Comparison of ENCODE assay signal across 1 cellular context in genomic region chr16:57372372-57373116, GRCh38.
TF ChIP-seq lines count a peak whose summit lies in the region.

Gene CX3CL1 (plus strand): TSS chr16:57372490. CDS start chr16:57372569, 79 bp downstream.

TF ChIP-seq in HepG2, 621 proteins besides CTCF, POLR2A, EP300 and RAD21 (continued from another document and continues in another):
- TF ChIP-seq NR0B2 (CRISPR knock-in tag; IDR thresholded peaks at IDR 0.05) (no peak), TEAD3 (CRISPR knock-in tag; optimal IDR thresholded peaks at IDR 0.05; ENCODE audit: borderline replicate concordance) (peak; percentile 68), ZFP41 (CRISPR knock-in tag; IDR thresholded peaks at IDR 0.05; ENCODE audit: borderline replicate concordance) (no peak; the same call in 1 of the 2 replicates), SMAD3 (CRISPR knock-in tag; IDR thresholded peaks at IDR 0.05) (peak; percentile 98; the same call in 1 of the 2 replicates), EZH2 (conservative IDR thresholded peaks at IDR 0.05; ENCODE audit: low read depth, low read length) (no peak), SMAD1 (CRISPR knock-in tag; IDR thresholded peaks at IDR 0.05; ENCODE audit: borderline replicate concordance, low read depth) (0 out of 2 replicates have a peak, but pooled peaks have one; percentile 23), CHD2 (IDR thresholded peaks at IDR 0.05; ENCODE audit: low read depth, low read length) (peak; percentile 67; the same call in 1 of the 2 replicates), RFXANK (CRISPR knock-in tag; IDR thresholded peaks at IDR 0.05) (no peak), PRDM10 (CRISPR knock-in tag; IDR thresholded peaks at IDR 0.05; ENCODE audit: low read depth) (peak; percentile 49; the same call in 1 of the 2 replicates), MNT (IDR thresholded peaks at IDR 0.05) (no peak), RXRA (CRISPR knock-in tag; IDR thresholded peaks at IDR 0.05) (peak; percentile 3), MTERF4 (CRISPR knock-in tag; IDR thresholded peaks at IDR 0.05) (peak; percentile 80), PLRG1 (conservative IDR thresholded peaks at IDR 0.05) (no peak), AHDC1 (CRISPR knock-in tag; IDR thresholded peaks at IDR 0.05; ENCODE audit: borderline replicate concordance) (no peak; the same call in 1 of the 2 replicates), STAT6 (CRISPR knock-in tag; IDR thresholded peaks at IDR 0.05; ENCODE audit: borderline replicate concordance) (peak; percentile 65), SNRNP70 (IDR thresholded peaks at IDR 0.05; ENCODE audit: low read depth, low read length) (no peak), MZF1 (CRISPR knock-in tag; IDR thresholded peaks at IDR 0.05; ENCODE audit: borderline replicate concordance) (no peak), POLR2AphosphoS2 (IDR thresholded peaks at IDR 0.05; ENCODE audit: low read depth, low read length) (peak; percentile 55; the same call in 1 of the 2 replicates), ZNF343 (CRISPR knock-in tag; IDR thresholded peaks at IDR 0.05) (peak; percentile 99), NPAS2 (CRISPR knock-in tag; IDR thresholded peaks at IDR 0.05; ENCODE audit: borderline replicate concordance) (no peak), ASH2L (IDR thresholded peaks at IDR 0.05; ENCODE audit: insufficient read length, low read depth, low read length) (peak; percentile 98), MXD1 (CRISPR knock-in tag; IDR thresholded peaks at IDR 0.05) (0 out of 2 replicates have a peak, but pooled peaks have one; percentile 24), SETDB1 (CRISPR knock-in tag; IDR thresholded peaks at IDR 0.05; ENCODE audit: borderline replicate concordance) (no peak; the same call in 1 of the 2 replicates), ZNF567 (CRISPR knock-in tag; IDR thresholded peaks at IDR 0.05; ENCODE audit: borderline replicate concordance) (peak; percentile 44), HDAC6 (IDR thresholded peaks at IDR 0.05; ENCODE audit: low read depth, low read length) (no peak), ZNF780A (CRISPR knock-in tag; IDR thresholded peaks at IDR 0.05) (peak; percentile 83; the same call in 1 of the 2 replicates), NCOA2 (CRISPR knock-in tag; IDR thresholded peaks at IDR 0.05) (peak; percentile 97), ZNF282 (IDR thresholded peaks at IDR 0.05; ENCODE audit: partially characterized antibody) (no peak), CREBL2 (CRISPR knock-in tag; IDR thresholded peaks at IDR 0.05; ENCODE audit: borderline replicate concordance) (no peak; the same call in 1 of the 2 replicates), SSRP1 (CRISPR knock-in tag; IDR thresholded peaks at IDR 0.05) (no peak; the same call in 1 of the 2 replicates), HNF4G (IDR thresholded peaks at IDR 0.05; ENCODE audit: borderline replicate concordance, low read depth, low read length) (peak; percentile 91), HNF4G (CRISPR knock-in tag; IDR thresholded peaks at IDR 0.05; ENCODE audit: borderline replicate concordance, low read depth) (no peak; the same call in none of the 2 replicates), RELA (CRISPR knock-in tag; IDR thresholded peaks at IDR 0.05) (peak; percentile 73), SOX5 (CRISPR knock-in tag; IDR thresholded peaks at IDR 0.05; ENCODE audit: borderline replicate concordance) (0 out of 2 replicates have a peak, but pooled peaks have one; percentile 35), MAX (IDR thresholded peaks at IDR 0.05) (no peak; the same call in none of the 2 replicates), HNF4A (CRISPR knock-in tag; IDR thresholded peaks at IDR 0.05) (peak; percentile 75), ZNF572 (CRISPR knock-in tag; IDR thresholded peaks at IDR 0.05) (peak; percentile 60), GLI4 (CRISPR knock-in tag; IDR thresholded peaks at IDR 0.05; ENCODE audit: borderline replicate concordance) (peak; percentile 48; the same call in 1 of the 2 replicates), CSRNP1 (CRISPR knock-in tag; IDR thresholded peaks at IDR 0.05) (no peak; the same call in none of the 2 replicates), ZNF431 (CRISPR knock-in tag; IDR thresholded peaks at IDR 0.05; ENCODE audit: borderline replicate concordance, low read depth) (peak; percentile 60)
